ENCODE assay signal across 1 cellular context in genomic region chr2:176097820-176098365, GRCh38.
TF ChIP-seq lines count a peak whose summit lies in the region.

No MANE protein-coding gene starts in this region.

TF ChIP-seq in HepG2, 621 proteins besides CTCF, POLR2A, EP300 and RAD21 (continues in another document):
- TF ChIP-seq ZBTB10 (CRISPR knock-in tag; IDR thresholded peaks at IDR 0.05; ENCODE audit: borderline replicate concordance) (no peak), ZNF674 (CRISPR knock-in tag; IDR thresholded peaks at IDR 0.05; ENCODE audit: low read depth) (0 out of 2 replicates have a peak, but pooled peaks have one; percentile 23), KAT2B (IDR thresholded peaks at IDR 0.05; ENCODE audit: borderline replicate concordance, low read depth, low read length) (no peak), EZH2 (conservative IDR thresholded peaks at IDR 0.05; ENCODE audit: low read depth, low read length) (peak; percentile 75; the same call in 1 of the 2 replicates), EED (CRISPR knock-in tag; IDR thresholded peaks at IDR 0.05) (0 out of 2 replicates have a peak, but pooled peaks have one; percentile 12), SALL1 (CRISPR knock-in tag; IDR thresholded peaks at IDR 0.05) (peak; percentile 1; the same call in 1 of the 2 replicates), ZBTB7A (CRISPR knock-in tag; IDR thresholded peaks at IDR 0.05) (peak; percentile 7; the same call in 1 of the 2 replicates), FUBP1 (CRISPR knock-in tag; IDR thresholded peaks at IDR 0.05; ENCODE audit: borderline replicate concordance) (0 out of 2 replicates have a peak, but pooled peaks have one; percentile 5), MAZ (IDR thresholded peaks at IDR 0.05; ENCODE audit: borderline replicate concordance, low read depth, low read length) (no peak), MAZ (CRISPR knock-in tag; IDR thresholded peaks at IDR 0.05; ENCODE audit: low read depth) (peak; percentile 15), ZFP36L1 (CRISPR knock-in tag; IDR thresholded peaks at IDR 0.05) (no peak), NCOA2 (CRISPR knock-in tag; IDR thresholded peaks at IDR 0.05) (no peak), ZSCAN25 (CRISPR knock-in tag; IDR thresholded peaks at IDR 0.05) (no peak), SAP130 (CRISPR knock-in tag; IDR thresholded peaks at IDR 0.05; ENCODE audit: low read depth) (no peak), PLSCR1 (CRISPR knock-in tag; IDR thresholded peaks at IDR 0.05; ENCODE audit: borderline replicate concordance) (no peak), ZNF776 (CRISPR knock-in tag; IDR thresholded peaks at IDR 0.05) (0 out of 2 replicates have a peak, but pooled peaks have one; percentile 65), ZNF333 (CRISPR knock-in tag; IDR thresholded peaks at IDR 0.05; ENCODE audit: borderline replicate concordance) (0 out of 2 replicates have a peak, but pooled peaks have one; percentile 37), ZNF143 (CRISPR knock-in tag; IDR thresholded peaks at IDR 0.05) (no peak), RFXAP (CRISPR knock-in tag; IDR thresholded peaks at IDR 0.05; ENCODE audit: borderline replicate concordance) (no peak), TAF15 (IDR thresholded peaks at IDR 0.05; ENCODE audit: low read depth, low read length, poor library complexity, severe bottlenecking) (no peak), SMYD3 (CRISPR knock-in tag; IDR thresholded peaks at IDR 0.05) (no peak), ZNF547 (CRISPR knock-in tag; IDR thresholded peaks at IDR 0.05) (no peak), NFRKB (IDR thresholded peaks at IDR 0.05) (no peak), ZNF572 (CRISPR knock-in tag; IDR thresholded peaks at IDR 0.05) (0 out of 2 replicates have a peak, but pooled peaks have one; percentile 73), AKAP8 (CRISPR knock-in tag; IDR thresholded peaks at IDR 0.05) (no peak), TBL1XR1 (IDR thresholded peaks at IDR 0.05; ENCODE audit: borderline replicate concordance, low read length, partially characterized antibody) (no peak), ZNF180 (CRISPR knock-in tag; IDR thresholded peaks at IDR 0.05; ENCODE audit: borderline replicate concordance, low read depth) (no peak), SPEN (CRISPR knock-in tag; IDR thresholded peaks at IDR 0.05; ENCODE audit: low read depth) (peak; percentile 3; the same call in 1 of the 2 replicates), ELK4 (CRISPR knock-in tag; IDR thresholded peaks at IDR 0.05; ENCODE audit: borderline replicate concordance) (no peak), U2AF2 (IDR thresholded peaks at IDR 0.05; ENCODE audit: low read depth, low read length) (no peak), ZNF772 (CRISPR knock-in tag; IDR thresholded peaks at IDR 0.05) (peak; percentile 6; the same call in 1 of the 2 replicates), GLI4 (CRISPR knock-in tag; IDR thresholded peaks at IDR 0.05; ENCODE audit: borderline replicate concordance) (0 out of 2 replicates have a peak, but pooled peaks have one; percentile 1), RNF2 (conservative IDR thresholded peaks at IDR 0.05; ENCODE audit: low read depth) (0 out of 2 replicates have a peak, but pooled peaks have one; percentile 17), ZNF709 (CRISPR knock-in tag; IDR thresholded peaks at IDR 0.05) (0 out of 2 replicates have a peak, but pooled peaks have one; percentile 1), KLF11 (CRISPR knock-in tag; IDR thresholded peaks at IDR 0.05) (no peak), HNF4G (IDR thresholded peaks at IDR 0.05; ENCODE audit: borderline replicate concordance, low read depth, low read length) (no peak), HNF4G (CRISPR knock-in tag; IDR thresholded peaks at IDR 0.05; ENCODE audit: borderline replicate concordance, low read depth) (no peak), MED13 (CRISPR knock-in tag; IDR thresholded peaks at IDR 0.05) (no peak), ZNF510 (CRISPR knock-in tag; IDR thresholded peaks at IDR 0.05; ENCODE audit: low read depth) (no peak), MAFG (CRISPR knock-in tag; IDR thresholded peaks at IDR 0.05) (no peak), MLLT10 (CRISPR knock-in tag; IDR thresholded peaks at IDR 0.05) (no peak), ARHGAP35 (CRISPR knock-in tag; IDR thresholded peaks at IDR 0.05; ENCODE audit: borderline replicate concordance) (no peak), ZNF136 (CRISPR knock-in tag; IDR thresholded peaks at IDR 0.05; ENCODE audit: low read depth) (peak; percentile 0; the same call in 1 of the 2 replicates)
- TF ChIP-seq, protein P1, sequence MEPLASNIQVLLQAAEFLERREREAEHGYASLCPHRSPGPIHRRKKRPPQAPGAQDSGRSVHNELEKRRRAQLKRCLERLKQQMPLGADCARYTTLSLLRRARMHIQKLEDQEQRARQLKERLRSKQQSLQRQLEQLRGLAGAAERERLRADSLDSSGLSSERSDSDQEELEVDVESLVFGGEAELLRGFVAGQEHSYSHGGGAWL (CRISPR knock-in tag; IDR thresholded peaks at IDR 0.05): no peak
- TF ChIP-seq, protein P2, sequence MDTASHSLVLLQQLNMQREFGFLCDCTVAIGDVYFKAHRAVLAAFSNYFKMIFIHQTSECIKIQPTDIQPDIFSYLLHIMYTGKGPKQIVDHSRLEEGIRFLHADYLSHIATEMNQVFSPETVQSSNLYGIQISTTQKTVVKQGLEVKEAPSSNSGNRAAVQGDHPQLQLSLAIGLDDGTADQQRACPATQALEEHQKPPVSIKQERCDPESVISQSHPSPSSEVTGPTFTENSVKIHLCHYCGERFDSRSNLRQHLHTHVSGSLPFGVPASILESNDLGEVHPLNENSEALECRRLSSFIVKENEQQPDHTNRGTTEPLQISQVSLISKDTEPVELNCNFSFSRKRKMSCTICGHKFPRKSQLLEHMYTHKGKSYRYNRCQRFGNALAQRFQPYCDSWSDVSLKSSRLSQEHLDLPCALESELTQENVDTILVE (CRISPR knock-in tag; IDR thresholded peaks at IDR 0.05): no peak
- TF ChIP-seq, protein P3, sequence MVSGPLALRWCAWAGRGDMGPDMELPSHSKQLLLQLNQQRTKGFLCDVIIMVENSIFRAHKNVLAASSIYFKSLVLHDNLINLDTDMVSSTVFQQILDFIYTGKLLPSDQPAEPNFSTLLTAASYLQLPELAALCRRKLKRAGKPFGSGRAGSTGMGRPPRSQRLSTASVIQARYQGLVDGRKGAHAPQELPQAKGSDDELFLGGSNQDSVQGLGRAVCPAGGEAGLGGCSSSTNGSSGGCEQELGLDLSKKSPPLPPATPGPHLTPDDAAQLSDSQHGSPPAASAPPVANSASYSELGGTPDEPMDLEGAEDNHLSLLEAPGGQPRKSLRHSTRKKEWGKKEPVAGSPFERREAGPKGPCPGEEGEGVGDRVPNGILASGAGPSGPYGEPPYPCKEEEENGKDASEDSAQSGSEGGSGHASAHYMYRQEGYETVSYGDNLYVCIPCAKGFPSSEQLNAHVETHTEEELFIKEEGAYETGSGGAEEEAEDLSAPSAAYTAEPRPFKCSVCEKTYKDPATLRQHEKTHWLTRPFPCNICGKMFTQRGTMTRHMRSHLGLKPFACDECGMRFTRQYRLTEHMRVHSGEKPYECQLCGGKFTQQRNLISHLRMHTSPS (CRISPR knock-in tag; IDR thresholded peaks at IDR 0.05; ENCODE audit: low read depth): no peak
- TF ChIP-seq, protein P4, sequence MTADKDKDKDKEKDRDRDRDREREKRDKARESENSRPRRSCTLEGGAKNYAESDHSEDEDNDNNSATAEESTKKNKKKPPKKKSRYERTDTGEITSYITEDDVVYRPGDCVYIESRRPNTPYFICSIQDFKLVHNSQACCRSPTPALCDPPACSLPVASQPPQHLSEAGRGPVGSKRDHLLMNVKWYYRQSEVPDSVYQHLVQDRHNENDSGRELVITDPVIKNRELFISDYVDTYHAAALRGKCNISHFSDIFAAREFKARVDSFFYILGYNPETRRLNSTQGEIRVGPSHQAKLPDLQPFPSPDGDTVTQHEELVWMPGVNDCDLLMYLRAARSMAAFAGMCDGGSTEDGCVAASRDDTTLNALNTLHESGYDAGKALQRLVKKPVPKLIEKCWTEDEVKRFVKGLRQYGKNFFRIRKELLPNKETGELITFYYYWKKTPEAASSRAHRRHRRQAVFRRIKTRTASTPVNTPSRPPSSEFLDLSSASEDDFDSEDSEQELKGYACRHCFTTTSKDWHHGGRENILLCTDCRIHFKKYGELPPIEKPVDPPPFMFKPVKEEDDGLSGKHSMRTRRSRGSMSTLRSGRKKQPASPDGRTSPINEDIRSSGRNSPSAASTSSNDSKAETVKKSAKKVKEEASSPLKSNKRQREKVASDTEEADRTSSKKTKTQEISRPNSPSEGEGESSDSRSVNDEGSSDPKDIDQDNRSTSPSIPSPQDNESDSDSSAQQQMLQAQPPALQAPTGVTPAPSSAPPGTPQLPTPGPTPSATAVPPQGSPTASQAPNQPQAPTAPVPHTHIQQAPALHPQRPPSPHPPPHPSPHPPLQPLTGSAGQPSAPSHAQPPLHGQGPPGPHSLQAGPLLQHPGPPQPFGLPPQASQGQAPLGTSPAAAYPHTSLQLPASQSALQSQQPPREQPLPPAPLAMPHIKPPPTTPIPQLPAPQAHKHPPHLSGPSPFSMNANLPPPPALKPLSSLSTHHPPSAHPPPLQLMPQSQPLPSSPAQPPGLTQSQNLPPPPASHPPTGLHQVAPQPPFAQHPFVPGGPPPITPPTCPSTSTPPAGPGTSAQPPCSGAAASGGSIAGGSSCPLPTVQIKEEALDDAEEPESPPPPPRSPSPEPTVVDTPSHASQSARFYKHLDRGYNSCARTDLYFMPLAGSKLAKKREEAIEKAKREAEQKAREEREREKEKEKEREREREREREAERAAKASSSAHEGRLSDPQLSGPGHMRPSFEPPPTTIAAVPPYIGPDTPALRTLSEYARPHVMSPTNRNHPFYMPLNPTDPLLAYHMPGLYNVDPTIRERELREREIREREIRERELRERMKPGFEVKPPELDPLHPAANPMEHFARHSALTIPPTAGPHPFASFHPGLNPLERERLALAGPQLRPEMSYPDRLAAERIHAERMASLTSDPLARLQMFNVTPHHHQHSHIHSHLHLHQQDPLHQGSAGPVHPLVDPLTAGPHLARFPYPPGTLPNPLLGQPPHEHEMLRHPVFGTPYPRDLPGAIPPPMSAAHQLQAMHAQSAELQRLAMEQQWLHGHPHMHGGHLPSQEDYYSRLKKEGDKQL (CRISPR knock-in tag; IDR thresholded peaks at IDR 0.05; ENCODE audit: low read depth): no peak
- TF ChIP-seq, protein P5, sequence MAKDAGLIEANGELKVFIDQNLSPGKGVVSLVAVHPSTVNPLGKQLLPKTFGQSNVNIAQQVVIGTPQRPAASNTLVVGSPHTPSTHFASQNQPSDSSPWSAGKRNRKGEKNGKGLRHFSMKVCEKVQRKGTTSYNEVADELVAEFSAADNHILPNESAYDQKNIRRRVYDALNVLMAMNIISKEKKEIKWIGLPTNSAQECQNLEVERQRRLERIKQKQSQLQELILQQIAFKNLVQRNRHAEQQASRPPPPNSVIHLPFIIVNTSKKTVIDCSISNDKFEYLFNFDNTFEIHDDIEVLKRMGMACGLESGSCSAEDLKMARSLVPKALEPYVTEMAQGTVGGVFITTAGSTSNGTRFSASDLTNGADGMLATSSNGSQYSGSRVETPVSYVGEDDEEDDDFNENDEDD (CRISPR knock-in tag; IDR thresholded peaks at IDR 0.05; ENCODE audit: borderline replicate concordance): no peak
